Comparison of ENCODE assay signal across 30 cellular contexts in the genomic region with DNA sequence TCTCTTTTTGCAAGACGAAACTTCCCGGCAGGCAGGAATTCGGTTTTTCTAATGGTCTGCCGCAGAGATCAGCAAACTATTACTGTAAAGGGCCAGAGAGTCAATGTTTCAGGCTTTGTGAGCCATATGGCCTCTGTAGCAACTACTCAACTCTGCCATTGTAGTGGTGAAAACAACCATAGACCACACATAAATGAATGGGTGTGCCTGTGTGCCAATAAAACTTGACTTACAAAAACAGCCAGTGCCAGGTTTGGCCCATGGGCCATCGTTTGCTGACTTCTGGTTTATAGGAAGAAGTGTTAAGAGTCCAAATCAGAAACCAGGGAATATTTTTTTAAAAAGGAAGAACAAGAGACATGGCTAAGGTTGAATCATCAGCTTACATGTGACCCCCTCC.
DNase-seq lines count a peak whose midpoint lies in the region; ATAC-seq and TF ChIP-seq lines count a peak whose summit lies in the region.
"Had no signal": no experiment of that assay in that cellular context is flagged by ENCODE, and none has a peak within 500 bp of the region (broad histone marks: within the 10 kb centered on the region; RNA-seq: fewer than 3 reads in every experiment).

No MANE protein-coding gene starts in this region.

- H3K27ac ChIP-seq in CD8-positive, alpha-beta memory T cell (ENCODE audit: low read depth, low read length), result no peak overlapping the region
- peak overlapping the region; percentile 96 for H3K27ac ChIP-seq in neutrophil
- H3K27ac ChIP-seq: cardiac muscle cell, prostate gland, right lobe of liver, VCaP had no signal

- no peaks in the 10 kb centered on the region for H3K36me3 ChIP-seq in CD8-positive, alpha-beta memory T cell (ENCODE audit: insufficient read depth, low read length)
- no peaks in the 10 kb centered on the region for H3K36me3 ChIP-seq in neutrophil
- H3K36me3 ChIP-seq: cardiac muscle cell, prostate gland, right lobe of liver, stomach had no signal

- CTCF ChIA-PET in activated CD8-positive, alpha-beta memory T cell treated with anti-CD3 and anti-CD28 coated beads, Interleukin-2, amount 10 ng/mL, durations not matched to agents 7 days and 5 days (lab: Charles Lee), result no interaction called here
- CTCF ChIA-PET in CD8-positive, alpha-beta memory T cell (lab: Charles Lee), result no interaction called here

- no peaks in the 10 kb centered on the region for H3K9me3 ChIP-seq in CD8-positive, alpha-beta memory T cell (ENCODE audit: low read length)
- no peaks in the 10 kb centered on the region for H3K9me3 ChIP-seq in neutrophil
- H3K9me3 ChIP-seq: Caco-2, prostate gland, right lobe of liver, stomach had no signal

- POLR2A ChIA-PET in CD8-positive, alpha-beta memory T cell (lab: Charles Lee), result no interaction called here

- H3K9me3 Mint-ChIP-seq in activated CD8-positive, alpha-beta memory T cell treated with anti-CD3 and anti-CD28 coated beads, Interleukin-2, amount 10 ng/mL, durations not matched to agents 7 days and 5 days (ENCODE audit: low read depth), result no peaks in the 10 kb centered on the region
- no peaks in the 10 kb centered on the region for H3K9me3 Mint-ChIP-seq in CD8-positive, alpha-beta memory T cell
- H3K9me3 Mint-ChIP-seq in central memory CD8-positive, alpha-beta T cell, result no peaks in the 10 kb centered on the region

- no peak overlapping the region for H3K4me3 ChIP-seq in CD8-positive, alpha-beta memory T cell (ENCODE audit: low read length)
- peak overlapping the region in 1 of 2 experiments; percentile 30 for H3K4me3 ChIP-seq in neutrophil (ENCODE audit: low read depth in 1 of 2, low read length in 1 of 2)
- H3K4me3 ChIP-seq: cardiac muscle cell, prostate gland, right lobe of liver, stomach had no signal

- H3K4me1 ChIP-seq in CD8-positive, alpha-beta memory T cell (ENCODE audit: insufficient read depth, low read length), result peaks cover 49% of the 10 kb centered on the region
- peaks cover 93 to 96% of the 10 kb centered on the region in 2 experiments for H3K4me1 ChIP-seq in neutrophil (ENCODE audit: control insufficient read depth in 1 of 2, insufficient read depth in 1 of 2, low read depth in 1 of 2, low read length in 1 of 2)
- H3K4me1 ChIP-seq: Caco-2, prostate gland, right lobe of liver, stomach had no signal

- H3K36me3 Mint-ChIP-seq in activated CD8-positive, alpha-beta memory T cell treated with anti-CD3 and anti-CD28 coated beads, Interleukin-2, amount 10 ng/mL, durations not matched to agents 7 days and 5 days, result peaks cover 3% of the 10 kb centered on the region
- H3K36me3 Mint-ChIP-seq in CD8-positive, alpha-beta memory T cell, result peaks cover 0 to 14% (median 0%) of the 10 kb centered on the region in 3 donors
- peaks cover 10% of the 10 kb centered on the region for H3K36me3 Mint-ChIP-seq in central memory CD8-positive, alpha-beta T cell (ENCODE audit: insufficient read depth)
- H3K36me3 Mint-ChIP-seq: activated naive CD8-positive, alpha-beta T cell had no signal

- DNase-seq in activated CD8-positive, alpha-beta memory T cell treated with anti-CD3 and anti-CD28 coated beads, Interleukin-2, amount 10 ng/mL, durations not matched to agents 7 days and 5 days, result no peak
- DNase-seq in activated CD8-positive, alpha-beta memory T cell treated with anti-CD3 and anti-CD28 coated beads, Interleukin-2, amount 50 U/mL, for 48 hours, result no peak
- DNase-seq in CD8-positive, alpha-beta memory T cell, result no peak
- no peak for DNase-seq in central memory CD8-positive, alpha-beta T cell (ENCODE audit: low spot score in 2 of 2)
- DNase-seq in HK-2 (ENCODE audit: unreplicated experiment), result no peak
- DNase-seq: activated CD4-positive, alpha-beta T cell treated with anti-CD3 and anti-CD28 coated beads for 48 hours; aorta; Caco-2; cortex of kidney; DMS79; erythroblast; H9; IMR-90; mesenchymal stem cell; MV-4-11; NCI-H1436; NCI-H345; right lobe of liver; Right ventricle myocardium superior; stimulated activated CD4-positive, alpha-beta T cell treated with anti-CD3 and anti-CD28 coated beads, Interleukin-2, amount 100 ng/mL, for 48 hours; stomach; T-helper 9 cell had no signal

- no peak for ATAC-seq in activated CD8-positive, alpha-beta memory T cell treated with anti-CD3 and anti-CD28 coated beads, Interleukin-2, amount 10 ng/mL, durations not matched to agents 7 days and 5 days
- no peak for ATAC-seq in central memory CD8-positive, alpha-beta T cell (replicated peaks; ENCODE audit: extremely low read depth, poor library complexity, severe bottlenecking)
- ATAC-seq in HG03139 (IDR thresholded peaks at IDR 0.05; ENCODE audit: unreplicated experiment) (no peak), HG03135 (IDR thresholded peaks at IDR 0.05; ENCODE audit: unreplicated experiment) (no peak)
- ATAC-seq: left lobe of liver, right lobe of liver had no signal

- no peaks in the 10 kb centered on the region for H3K27me3 ChIP-seq in CD8-positive, alpha-beta memory T cell (ENCODE audit: insufficient read depth, low read length, poor library complexity, severe bottlenecking)
- no peaks in the 10 kb centered on the region for H3K27me3 ChIP-seq in neutrophil
- H3K27me3 ChIP-seq: cardiac muscle cell, right lobe of liver, stomach had no signal

- peak overlapping the region; percentile 57 for H3K27ac Mint-ChIP-seq in activated CD8-positive, alpha-beta memory T cell treated with anti-CD3 and anti-CD28 coated beads, Interleukin-2, amount 10 ng/mL, durations not matched to agents 7 days and 5 days
- H3K27ac Mint-ChIP-seq in CD8-positive, alpha-beta memory T cell, result peak overlapping the region in 6 of 8 donors; percentile 4 to 80 (median 52)
- H3K27ac Mint-ChIP-seq in central memory CD8-positive, alpha-beta T cell (ENCODE audit: low read depth), result peak overlapping the region; percentile 86
- H3K27ac Mint-ChIP-seq: H9 had no signal

- no peaks in the 10 kb centered on the region for H3K27me3 Mint-ChIP-seq in activated CD8-positive, alpha-beta memory T cell treated with anti-CD3 and anti-CD28 coated beads, Interleukin-2, amount 10 ng/mL, durations not matched to agents 7 days and 5 days
- H3K27me3 Mint-ChIP-seq in CD8-positive, alpha-beta memory T cell, result no peaks in the 10 kb centered on the region
- no peaks in the 10 kb centered on the region for H3K27me3 Mint-ChIP-seq in central memory CD8-positive, alpha-beta T cell
- H3K27me3 Mint-ChIP-seq: activated naive CD8-positive, alpha-beta T cell had no signal

- peaks cover 53% of the 10 kb centered on the region for H3K4me1 Mint-ChIP-seq in activated CD8-positive, alpha-beta memory T cell treated with anti-CD3 and anti-CD28 coated beads, Interleukin-2, amount 10 ng/mL, durations not matched to agents 7 days and 5 days
- peaks cover 54 to 87% (median 79%) of the 10 kb centered on the region in 3 donors for H3K4me1 Mint-ChIP-seq in CD8-positive, alpha-beta memory T cell
- H3K4me1 Mint-ChIP-seq in central memory CD8-positive, alpha-beta T cell, result peaks cover 48% of the 10 kb centered on the region

- no peak overlapping the region for H3K4me3 Mint-ChIP-seq in activated CD8-positive, alpha-beta memory T cell treated with anti-CD3 and anti-CD28 coated beads, Interleukin-2, amount 10 ng/mL, durations not matched to agents 7 days and 5 days
- peak overlapping the region in 3 of 7 donors; percentile 14 to 52 (median 29) for H3K4me3 Mint-ChIP-seq in CD8-positive, alpha-beta memory T cell
- no peak overlapping the region for H3K4me3 Mint-ChIP-seq in central memory CD8-positive, alpha-beta T cell
- H3K4me3 Mint-ChIP-seq: H9 had no signal

- TF ChIP-seq CTCF in neutrophil (IDR thresholded peaks at IDR 0.05), result no peak
